ENCODE assay signal across 27 cellular contexts in the genomic region with DNA sequence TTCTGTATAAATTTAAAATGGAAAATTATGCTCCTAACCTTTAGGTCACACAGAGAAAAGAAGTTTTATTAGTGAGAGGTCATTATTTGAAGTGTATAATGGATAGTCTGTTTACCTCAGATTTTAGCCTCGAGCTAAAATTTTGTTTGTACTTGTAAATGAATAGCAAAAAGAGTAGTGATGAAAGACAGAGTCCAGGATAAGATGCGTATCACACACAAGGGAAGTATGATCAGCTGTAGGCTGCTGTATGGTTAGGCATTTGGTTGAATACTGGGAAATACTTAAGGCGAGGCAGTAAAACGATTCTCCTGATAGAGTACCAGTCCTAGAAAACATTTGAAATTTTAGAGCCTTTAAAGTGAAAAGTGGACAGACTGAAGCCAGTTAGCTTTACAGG.
"Had no signal": no experiment of that assay in that cellular context is flagged by ENCODE, and none has a peak within 500 bp of the region (broad histone marks: within the 10 kb centered on the region; RNA-seq: fewer than 3 reads in every experiment).

No MANE protein-coding gene starts in this region.

- H3K4me1 ChIP-seq: right atrium auricular region, stomach, upper lobe of right lung had no signal

- H3K9me3 ChIP-seq: esophagus muscularis mucosa, left ventricle myocardium inferior, mucosa of descending colon, right atrium auricular region, stomach, thyroid gland, upper lobe of right lung had no signal

- H3K27me3 ChIP-seq: dorsolateral prefrontal cortex, esophagus muscularis mucosa, right atrium auricular region, stomach, thyroid gland, upper lobe of right lung had no signal

- ATAC-seq: activated naive CD4-positive, alpha-beta T cell treated with anti-CD3 and anti-CD28 coated beads, Interleukin-2, amount 50 U/mL, for 72 hours; activated T-cell treated with anti-CD3 and anti-CD28 coated beads, Interleukin-2, amount 50 U/mL, for 72 hours; mucosa of descending colon; natural killer cell treated with Interleukin-12 subunit alpha and Interleukin-12 subunit beta and Interleukin-15 and Interleukin-18, amount 100 ng/mL, for 72 hours; stimulated activated naive B cell treated with anti-CD40 and anti-IgM and Interleukin-4, amounts not matched to agents 10 μg/mL and 1 μg/mL and 100 μg/mL, for 72 hours; upper lobe of right lung had no signal

- DNase-seq: activated CD4-positive, alpha-beta T cell treated with anti-CD3 and anti-CD28 coated beads for 4 hours; activated CD4-positive, alpha-beta T cell treated with anti-CD3 and anti-CD28 coated beads, Interleukin-2, amount 50 U/mL, for 4 hours; activated naive CD4-positive, alpha-beta T cell; activated T-cell treated with anti-CD3 and anti-CD28 coated beads for 4 hours; activated T-cell treated with anti-CD3 and anti-CD28 coated beads, Interleukin-2, amount 50 U/mL, for 72 hours; dorsolateral prefrontal cortex; effector memory CD4-positive, alpha-beta T cell; left ventricle myocardium inferior; mesendoderm; mucosa of descending colon; stimulated activated CD4-positive, alpha-beta T cell treated with anti-CD3 and anti-CD28 coated beads, Interleukin-2, amount 100 ng/mL, for 24 hours; stimulated activated naive B cell treated with anti-CD40 and anti-IgM and Interleukin-4, amounts not matched to agents 10 μg/mL and 1 μg/mL and 100 μg/mL, for 72 hours; stomach; T-helper 9 cell; thyroid gland; upper lobe of right lung had no signal

- H3K27ac ChIP-seq: coronary artery, dorsolateral prefrontal cortex, esophagus muscularis mucosa, left ventricle myocardium inferior, right atrium auricular region, stomach, thyroid gland, upper lobe of right lung, VCaP had no signal

- H3K36me3 ChIP-seq: esophagus muscularis mucosa, left ventricle myocardium inferior, right atrium auricular region, stomach, thyroid gland, upper lobe of right lung had no signal

- H3K4me3 ChIP-seq: coronary artery, dorsolateral prefrontal cortex, esophagus muscularis mucosa, left ventricle myocardium inferior, lung, mucosa of descending colon, right atrium auricular region, smooth muscle cell, stomach, thyroid gland, upper lobe of right lung had no signal

- FAIRE-seq: frontal cortex, islet of Langerhans, TTC549 had no signal
